1 cellular context compared by ENCODE assay signal in genomic region chr10:58982470-58983239, GRCh38.
A peak's percentile ranks its signal among the peaks of the same experiment; 100 is the strongest.
TF ChIP-seq lines count a peak whose summit lies in the region.

No MANE protein-coding gene starts in this region.

TF ChIP-seq in HepG2, 621 proteins besides CTCF, POLR2A, EP300 and RAD21 (continued from another document):
- TF ChIP-seq FOXO4 (CRISPR knock-in tag; conservative IDR thresholded peaks at IDR 0.05) (no peak), MEIS2 (CRISPR knock-in tag; IDR thresholded peaks at IDR 0.05) (no peak), BCL6 (CRISPR knock-in tag; IDR thresholded peaks at IDR 0.05) (peak; percentile 94), ONECUT2 (CRISPR knock-in tag; IDR thresholded peaks at IDR 0.05) (peak; percentile 24; the same call in 1 of the 2 replicates), CAMTA2 (CRISPR knock-in tag; IDR thresholded peaks at IDR 0.05; ENCODE audit: borderline replicate concordance) (no peak)
